16 cellular contexts compared by ENCODE assay signal in the genomic region with DNA sequence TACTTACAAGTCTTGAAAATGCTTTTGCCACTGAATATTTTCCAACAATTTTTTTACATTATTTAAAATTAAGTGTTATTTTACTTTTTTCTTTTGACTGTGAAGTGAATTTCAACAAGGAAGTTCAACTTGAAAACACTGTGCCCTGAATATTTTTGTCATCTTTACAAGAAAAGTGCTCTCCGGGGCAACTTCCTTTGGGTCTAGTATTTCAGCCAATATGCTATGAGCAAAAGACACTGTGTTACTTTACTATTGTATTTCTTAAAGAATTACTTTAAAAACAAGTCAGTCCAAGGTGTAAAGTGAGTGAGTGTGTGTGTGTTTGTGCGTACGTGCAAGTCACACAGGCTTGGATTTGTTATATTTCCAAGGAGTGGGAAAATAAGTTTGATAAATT. TPM values are rescaled to one million over a fixed set of nuclear protein-coding genes. Genes with fewer than 3 reads are reported as not detected.
A peak's percentile ranks its signal among the peaks of the same experiment; 100 is the strongest.
DNase-seq lines count a peak whose midpoint lies in the region; ATAC-seq, FAIRE-seq and TF ChIP-seq lines count a peak whose summit lies in the region.
"Had no signal": no experiment of that assay in that cellular context is flagged by ENCODE, and none has a peak within 500 bp of the region (broad histone marks: within the 10 kb centered on the region; RNA-seq: fewer than 3 reads in every experiment).

No MANE protein-coding gene starts in this region.

- CTCF ChIA-PET in OCI-LY7 (lab: Charles Lee; ENCODE audit: unreplicated experiment): no interaction called here

- TF ChIP-seq CTCF in sigmoid colon (IDR thresholded peaks at IDR 0.05) (no peak), D721Med (IDR thresholded peaks at IDR 0.05; ENCODE audit: insufficient read depth, missing control alignments) (no peak), OCI-LY7 (conservative IDR thresholded peaks at IDR 0.05; ENCODE audit: low read length) (no peak)

- H2AFZ ChIP-seq in OCI-LY7 (ENCODE audit: low read length): no peak overlapping the region

- H3K9ac ChIP-seq in adipocyte (ENCODE audit: low read length): peak overlapping the region; percentile 92

- no peak overlapping the region for H3K4me3 Mint-ChIP-seq in stimulated activated memory B cell treated with anti-CD40 and anti-IgM and Interleukin-4, amounts not matched to agents 10 μg/mL and 1 μg/mL and 100 μg/mL, for 72 hours
- H3K4me3 Mint-ChIP-seq: activated T-helper 1 cell treated with anti-CD3 and anti-CD28 coated beads, Interleukin-12 subunit alpha, Interleukin-12 subunit beta, Interleukin-2, Interleukin-4 antibody, amounts not matched to agents 30 ng/mL and 10 ng/mL and 1 ng/mL, durations not matched to agents 14 hours and 24 hours and 36 hours; endodermal cell; stimulated activated naive CD8-positive, alpha-beta T cell treated with anti-CD3 and anti-CD28 coated beads, Interleukin-15, Interleukin-2, amounts not matched to agents 100 ng/mL and 50 ng/mL, for 24 hours had no signal

- no peaks in the 10 kb centered on the region for H3K27me3 ChIP-seq in adipocyte (replicated peaks; ENCODE audit: control insufficient read depth, insufficient read depth, low read length)
- no peaks in the 10 kb centered on the region for H3K27me3 ChIP-seq in sigmoid colon

- H3K4me1 ChIP-seq in adipocyte (ENCODE audit: control insufficient read depth, insufficient read depth, low read length): peaks cover 61% of the 10 kb centered on the region
- peaks cover 0 to 3% (median 0%) of the 10 kb centered on the region in 4 donors for H3K4me1 ChIP-seq in sigmoid colon
- no peaks in the 10 kb centered on the region for H3K4me1 ChIP-seq in OCI-LY7 (ENCODE audit: insufficient read depth, low read length, poor library complexity, severe bottlenecking)

- H3K27ac ChIP-seq in sigmoid colon: peak overlapping the region in 3 of 4 donors; percentile 2 to 63 (median 2)
- no peak overlapping the region for H3K27ac ChIP-seq in OCI-LY7 (ENCODE audit: low read depth, low read length, poor library complexity, severe bottlenecking)
- H3K27ac ChIP-seq: WERI-Rb-1 had no signal

- no peak overlapping the region for H3K4me2 ChIP-seq in OCI-LY7 (ENCODE audit: low read length)

- H3K9me2 ChIP-seq in OCI-LY7 (ENCODE audit: insufficient read depth, low read length): no peaks in the 10 kb centered on the region

- WGBS in sigmoid colon, 2 donors: 71 to 86% methylated on average over 3 of the region's 3 CpGs

- peaks cover 19% of the 10 kb centered on the region for H3K4me1 Mint-ChIP-seq in stimulated activated memory B cell treated with anti-CD40 and anti-IgM and Interleukin-4, amounts not matched to agents 10 μg/mL and 1 μg/mL and 100 μg/mL, for 72 hours

- in situ Hi-C loops in G401 (cut with HindIII; ENCODE audit: low sequenced_read_pairs): no loop called here

- H3K9me3 Mint-ChIP-seq in stimulated activated memory B cell treated with anti-CD40 and anti-IgM and Interleukin-4, amounts not matched to agents 10 μg/mL and 1 μg/mL and 100 μg/mL, for 72 hours: peaks cover 3% of the 10 kb centered on the region
- H3K9me3 Mint-ChIP-seq: activated T-helper 1 cell treated with anti-CD3 and anti-CD28 coated beads, Interleukin-12 subunit alpha, Interleukin-12 subunit beta, Interleukin-2, Interleukin-4 antibody, amounts not matched to agents 30 ng/mL and 10 ng/mL and 1 ng/mL, durations not matched to agents 14 hours and 24 hours and 36 hours; stimulated activated naive CD8-positive, alpha-beta T cell treated with anti-CD3 and anti-CD28 coated beads, Interleukin-15, Interleukin-2, amounts not matched to agents 100 ng/mL and 50 ng/mL, for 24 hours had no signal

- intact Hi-C loops in sigmoid colon (cut with DNase I): no loop called here
- intact Hi-C loops in OCI-LY7 (cut with micrococcal nuclease; ENCODE audit: unreplicated experiment): no loop called here

- H3K36me3 ChIP-seq in adipocyte (ENCODE audit: control insufficient read depth, insufficient read depth, low read length, severe bottlenecking) (no peaks in the 10 kb centered on the region), sigmoid colon (no peaks in the 10 kb centered on the region), OCI-LY7 (ENCODE audit: insufficient read depth, low read length) (no peaks in the 10 kb centered on the region)
- H3K36me3 ChIP-seq: WERI-Rb-1 had no signal

- BruUV-seq in OCI-LY7 (replicated peaks; lab: Mats Ljungman, UMichigan): no TSS peak

- H3K79me2 ChIP-seq in OCI-LY7 (ENCODE audit: insufficient read depth, low read depth, low read length): no peaks in the 10 kb centered on the region

- H3K27me3 Mint-ChIP-seq in stimulated activated memory B cell treated with anti-CD40 and anti-IgM and Interleukin-4, amounts not matched to agents 10 μg/mL and 1 μg/mL and 100 μg/mL, for 72 hours: peaks cover 8% of the 10 kb centered on the region
- H3K27me3 Mint-ChIP-seq: progenitor cell of endocrine pancreas had no signal

- ATAC-seq in stimulated activated memory B cell treated with anti-CD40 and anti-IgM and Interleukin-4, amounts not matched to agents 10 μg/mL and 1 μg/mL and 100 μg/mL, for 72 hours: no peak
- ATAC-seq in GM19395 (IDR thresholded peaks at IDR 0.05; ENCODE audit: unreplicated experiment): no peak
- ATAC-seq: naive thymus-derived CD8-positive, alpha-beta T cell had no signal

- H3K36me3 Mint-ChIP-seq in stimulated activated memory B cell treated with anti-CD40 and anti-IgM and Interleukin-4, amounts not matched to agents 10 μg/mL and 1 μg/mL and 100 μg/mL, for 72 hours: no peaks in the 10 kb centered on the region

- no peak for TF ChIP-seq EP300 in sigmoid colon (IDR thresholded peaks at IDR 0.05)

- H3K4me3 ChIP-seq in adipocyte (ENCODE audit: low read length) (peak overlapping the region; percentile 18), sigmoid colon (no peak overlapping the region), OCI-LY7 (ENCODE audit: low read depth, low read length, poor library complexity, severe bottlenecking) (no peak overlapping the region)

- POLR2A ChIA-PET in OCI-LY7 (lab: Charles Lee): interaction anchor here (0.6 kb wide), 1 partner anchor 116 kb away, joined by 3 read pairs; no protein-coding TSS in a partner anchor

- no peaks in the 10 kb centered on the region for H4K20me1 ChIP-seq in OCI-LY7 (ENCODE audit: insufficient read depth, low read length)

- no peaks in the 10 kb centered on the region for H3K9me3 ChIP-seq in adipocyte (ENCODE audit: control insufficient read depth, low read length)
- H3K9me3 ChIP-seq in sigmoid colon: no peaks in the 10 kb centered on the region
- no peaks in the 10 kb centered on the region for H3K9me3 ChIP-seq in OCI-LY7 (ENCODE audit: low read length)

- no peak overlapping the region for H3K27ac Mint-ChIP-seq in stimulated activated memory B cell treated with anti-CD40 and anti-IgM and Interleukin-4, amounts not matched to agents 10 μg/mL and 1 μg/mL and 100 μg/mL, for 72 hours
- H3K27ac Mint-ChIP-seq: activated T-helper 1 cell treated with anti-CD3 and anti-CD28 coated beads, Interleukin-12 subunit alpha, Interleukin-12 subunit beta, Interleukin-2, Interleukin-4 antibody, amounts not matched to agents 30 ng/mL and 10 ng/mL and 1 ng/mL, durations not matched to agents 14 hours and 24 hours and 36 hours; endodermal cell; progenitor cell of endocrine pancreas; stimulated activated naive CD8-positive, alpha-beta T cell treated with anti-CD3 and anti-CD28 coated beads, Interleukin-15, Interleukin-2, amounts not matched to agents 100 ng/mL and 50 ng/mL, for 24 hours had no signal

- DNase-seq in G401 (ENCODE audit: low spot score): peak; percentile 8
- no peak for DNase-seq in adipocyte (ENCODE audit: low read depth)
- no peak for DNase-seq in sigmoid colon
- DNase-seq in D721Med (ENCODE audit: insufficient read length, low spot score): no peak
- no peak for DNase-seq in OCI-LY7 (ENCODE audit: low spot score)
- DNase-seq: endodermal cell, NCI-H187 treated with DMSO at 0.1 percent for 48 hours, T-helper 1 cell, WERI-Rb-1 had no signal

- TF ChIP-seq POLR2A in sigmoid colon (IDR thresholded peaks at IDR 0.05): no peak

- FAIRE-seq in islet of Langerhans (lab: Jason Lieb, UNC) (peak; percentile 66), D721Med (lab: Jason Lieb, UNC) (no peak)

RNA-seq across cellular contexts. Expression of a gene that starts 7.6 kb away (rescaled TPM):
- 3.7 and 9.2 TPM in 2 replicates for total RNA-seq in G401 (2014; rRNA removed; shearing (Covaris generic))
- total RNA-seq in sigmoid colon: 10 to 100 TPM; 31.1 to 64.0 (median 46.7) TPM
- polyA plus RNA-seq in sigmoid colon: 10 to 100 TPM; 22.6 to 34.7 (median 26.4) TPM
- 4.9 and 6.7 TPM in 2 replicates for total RNA-seq in OCI-LY7 (2014; rRNA removed; shearing (Covaris generic))
- total RNA-seq in OCI-LY7 (2022): 9.2 and 10.5 TPM in 2 replicates
